ENCODE assay signal across 16 cellular contexts in the genomic region with DNA sequence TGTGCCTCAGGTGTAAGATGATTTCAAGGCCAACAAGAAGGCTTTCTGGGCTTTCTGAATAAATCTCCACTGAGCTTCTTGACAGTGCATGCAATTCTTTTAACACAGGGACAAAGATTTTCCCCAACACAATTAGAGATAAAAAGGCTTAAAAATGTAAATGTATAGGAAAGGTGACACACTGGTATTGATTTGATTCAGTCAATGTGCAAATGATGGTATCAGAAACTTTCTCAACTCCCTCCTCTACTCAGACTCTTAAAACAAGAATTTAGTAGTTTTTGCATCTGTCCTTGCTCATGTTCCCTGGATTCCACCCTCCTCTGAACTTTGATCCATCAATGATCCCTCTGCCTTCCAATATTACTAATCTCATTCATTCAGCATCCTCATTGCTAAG.
DNase-seq lines count a peak whose midpoint lies in the region; ATAC-seq and TF ChIP-seq lines count a peak whose summit lies in the region.
"Had no signal": no experiment of that assay in that cellular context is flagged by ENCODE, and none has a peak within 500 bp of the region (broad histone marks: within the 10 kb centered on the region; RNA-seq: fewer than 3 reads in every experiment).

No MANE protein-coding gene starts in this region.

- peaks cover 3% of the 10 kb centered on the region for H3K9me3 Mint-ChIP-seq in activated T-cell treated with anti-CD3 and anti-CD28 coated beads, Interleukin-2, amount 50 U/mL, for 4 hours
- H3K9me3 Mint-ChIP-seq in stimulated activated naive B cell treated with anti-CD40 and anti-IgM and Interleukin-4, amounts not matched to agents 10 μg/mL and 1 μg/mL and 100 μg/mL, for 72 hours, result no peaks in the 10 kb centered on the region
- H3K9me3 Mint-ChIP-seq: CD8-positive, alpha-beta T cell had no signal

- no peaks in the 10 kb centered on the region for H3K27me3 ChIP-seq in BLaER1 treated with 17β-estradiol and CSF1 and Interleukin-3, amounts not matched to agents 10 nM and 100 nM
- H3K27me3 ChIP-seq in HL-60 (ENCODE audit: insufficient read depth, poor library complexity, severe bottlenecking) (no peaks in the 10 kb centered on the region), neutrophil (no peaks in the 10 kb centered on the region)

- no peaks in the 10 kb centered on the region for H3K36me3 ChIP-seq in BLaER1 treated with 17β-estradiol and CSF1 and Interleukin-3, amounts not matched to agents 10 nM and 100 nM
- no peaks in the 10 kb centered on the region for H3K36me3 ChIP-seq in neutrophil

- no peaks in the 10 kb centered on the region for H3K27me3 Mint-ChIP-seq in activated T-cell treated with anti-CD3 and anti-CD28 coated beads, Interleukin-2, amount 50 U/mL, for 4 hours (ENCODE audit: low read depth)
- no peaks in the 10 kb centered on the region for H3K27me3 Mint-ChIP-seq in stimulated activated naive B cell treated with anti-CD40 and anti-IgM and Interleukin-4, amounts not matched to agents 10 μg/mL and 1 μg/mL and 100 μg/mL, for 72 hours
- H3K27me3 Mint-ChIP-seq: CD4-positive, CD25-positive, alpha-beta regulatory T cell had no signal

- no peak for TF ChIP-seq CTCF in HL-60 (IDR thresholded peaks at IDR 0.05; ENCODE audit: insufficient read depth, low read length)
- TF ChIP-seq CTCF in neutrophil (IDR thresholded peaks at IDR 0.05), result no peak

- H3K9ac ChIP-seq in BLaER1 treated with 17β-estradiol and CSF1 and Interleukin-3, amounts not matched to agents 10 nM and 100 nM, result no peak overlapping the region
- H3K9ac ChIP-seq: GM23248 had no signal

- no peak for DNase-seq in activated T-cell treated with anti-CD3 and anti-CD28 coated beads, Interleukin-2, amount 50 U/mL, for 4 hours
- DNase-seq in activated T-cell treated with anti-CD3 and anti-CD28 coated beads, Interleukin-2, amount 50 U/mL, for 1 hour, result no peak
- DNase-seq in HL-60 (ENCODE audit: low read depth in 1 of 2, low spot score in 1 of 2) (no peak), OCI-M2 (lab: John Stamatoyannopoulos, UW; ENCODE audit: unreplicated experiment) (no peak)
- no peak for DNase-seq in stimulated activated naive B cell treated with anti-CD40 and anti-IgM and Interleukin-4, amounts not matched to agents 10 μg/mL and 1 μg/mL and 100 μg/mL, for 72 hours
- DNase-seq: Caco-2; CD4-positive, CD25-positive, alpha-beta regulatory T cell; CD8-positive, alpha-beta T cell; DMS153; DND-41; GM23248; H7; HCEC 1CT had no signal

- H3K4me2 ChIP-seq in BLaER1 treated with 17β-estradiol and CSF1 and Interleukin-3, amounts not matched to agents 10 nM and 100 nM, result peak overlapping the region in 2 of 11 experiments; percentile 68 to 72; a peak in 2 of 22 replicates

- H3K36me3 Mint-ChIP-seq in activated T-cell treated with anti-CD3 and anti-CD28 coated beads, Interleukin-2, amount 50 U/mL, for 4 hours (ENCODE audit: insufficient read depth), result no peaks in the 10 kb centered on the region
- no peaks in the 10 kb centered on the region for H3K36me3 Mint-ChIP-seq in stimulated activated naive B cell treated with anti-CD40 and anti-IgM and Interleukin-4, amounts not matched to agents 10 μg/mL and 1 μg/mL and 100 μg/mL, for 72 hours
- H3K36me3 Mint-ChIP-seq: CD4-positive, CD25-positive, alpha-beta regulatory T cell; CD8-positive, alpha-beta T cell had no signal

- H3K9me3 ChIP-seq in BLaER1 treated with 17β-estradiol and CSF1 and Interleukin-3, amounts not matched to agents 10 nM and 100 nM (replicated peaks in 1 of 11), result peaks cover 0 to 57% (median 8%) of the 10 kb centered on the region in 11 experiments; a peak in 12 of 22 replicates
- H3K9me3 ChIP-seq in neutrophil, result no peaks in the 10 kb centered on the region
- H3K9me3 ChIP-seq: Caco-2 had no signal

- H3K27ac ChIP-seq in BLaER1 treated with 17β-estradiol and CSF1 and Interleukin-3, amounts not matched to agents 10 nM and 100 nM, result peak overlapping the region in 9 of 11 experiments; percentile 66 to 92 (median 84); a peak in 16 of 22 replicates
- H3K27ac ChIP-seq in HL-60 (replicated peaks) (peak overlapping the region; percentile 97), neutrophil (peak overlapping the region; percentile 87)
- H3K27ac ChIP-seq: C4-2B, GM23248 had no signal

- peak; percentile 58 to 67 for ATAC-seq in activated T-cell treated with anti-CD3 and anti-CD28 coated beads, Interleukin-2, amount 50 U/mL, for 4 hours
- no peak for ATAC-seq in stimulated activated naive B cell treated with anti-CD40 and anti-IgM and Interleukin-4, amounts not matched to agents 10 μg/mL and 1 μg/mL and 100 μg/mL, for 72 hours (replicated peaks)
- ATAC-seq: CD8-positive, alpha-beta T cell had no signal

- H3K4me1 Mint-ChIP-seq in activated T-cell treated with anti-CD3 and anti-CD28 coated beads, Interleukin-2, amount 50 U/mL, for 4 hours (ENCODE audit: low read depth), result peaks cover 9% of the 10 kb centered on the region
- H3K4me1 Mint-ChIP-seq in stimulated activated naive B cell treated with anti-CD40 and anti-IgM and Interleukin-4, amounts not matched to agents 10 μg/mL and 1 μg/mL and 100 μg/mL, for 72 hours, result peaks cover 3 to 7% of the 10 kb centered on the region in 2 donors

- no peaks in the 10 kb centered on the region for H4K20me1 ChIP-seq in BLaER1 treated with 17β-estradiol and CSF1 and Interleukin-3, amounts not matched to agents 10 nM and 100 nM

- peaks cover 10 to 54% (median 43%) of the 10 kb centered on the region in 10 experiments for H3K4me1 ChIP-seq in BLaER1 treated with 17β-estradiol and CSF1 and Interleukin-3, amounts not matched to agents 10 nM and 100 nM
- peaks cover 38 to 61% of the 10 kb centered on the region in 2 experiments for H3K4me1 ChIP-seq in neutrophil (ENCODE audit: control insufficient read depth in 1 of 2, insufficient read depth in 1 of 2, low read depth in 1 of 2, low read length in 1 of 2)
- H3K4me1 ChIP-seq: Caco-2 had no signal

- H3K4me3 Mint-ChIP-seq in activated T-cell treated with anti-CD3 and anti-CD28 coated beads, Interleukin-2, amount 50 U/mL, for 4 hours, result no peak overlapping the region
- H3K4me3 Mint-ChIP-seq in stimulated activated naive B cell treated with anti-CD40 and anti-IgM and Interleukin-4, amounts not matched to agents 10 μg/mL and 1 μg/mL and 100 μg/mL, for 72 hours, result no peak overlapping the region
- H3K4me3 Mint-ChIP-seq: CD4-positive, CD25-positive, alpha-beta regulatory T cell; CD8-positive, alpha-beta T cell had no signal

- H3K4me3 ChIP-seq in BLaER1 treated with 17β-estradiol and CSF1 and Interleukin-3, amounts not matched to agents 10 nM and 100 nM, result no peak overlapping the region
- no peak overlapping the region for H3K4me3 ChIP-seq in HL-60 (replicated peaks; ENCODE audit: insufficient read depth, low read length)
- no peak overlapping the region for H3K4me3 ChIP-seq in neutrophil (ENCODE audit: low read depth in 1 of 2, low read length in 1 of 2)
- H3K4me3 ChIP-seq: GM23248 had no signal

- H3K27ac Mint-ChIP-seq in stimulated activated naive B cell treated with anti-CD40 and anti-IgM and Interleukin-4, amounts not matched to agents 10 μg/mL and 1 μg/mL and 100 μg/mL, for 72 hours, result no peak overlapping the region
- H3K27ac Mint-ChIP-seq: CD4-positive, CD25-positive, alpha-beta regulatory T cell; CD8-positive, alpha-beta T cell had no signal

Comparison
In these comparisons a context has a peak if more than half of its experiments do, and no peak if none do; other contexts are left out.
1. ATAC-seq: peak in activated T-cell treated with anti-CD3 and anti-CD28 coated beads, Interleukin-2, amount 50 U/mL, for 4 hours (2 of 2); none in stimulated activated naive B cell treated with anti-CD40 and anti-IgM and Interleukin-4, amounts not matched to agents 10 μg/mL and 1 μg/mL and 100 μg/mL, for 72 hours (0 of 2).
2. Peak in every context shown above with its lines, with median percentiles within 50 percentile points of each other: H3K27ac ChIP-seq.